ENCODE assay signal across 13 cellular contexts in genomic region chr17:53137919-53138318, GRCh38.
DNase-seq lines count a peak whose midpoint lies in the region; ATAC-seq and TF ChIP-seq lines count a peak whose summit lies in the region.
"Had no signal": no experiment of that assay in that cellular context is flagged by ENCODE, and none has a peak within 500 bp of the region (broad histone marks: within the 10 kb centered on the region; RNA-seq: fewer than 3 reads in every experiment).

No MANE protein-coding gene starts in this region.

- no peak overlapping the region for H2AFZ ChIP-seq in OCI-LY7 (ENCODE audit: low read length)
- H2AFZ ChIP-seq: GM23248 had no signal

- DNase-seq in DMS 273 (lab: John Stamatoyannopoulos, UW; ENCODE audit: unreplicated experiment): peak; percentile 15
- DNase-seq in LNCaP clone FGC (ENCODE audit: low read depth): peak; percentile 45
- no peak for DNase-seq in body of pancreas
- peak; percentile 1 for DNase-seq in fibroblast of pulmonary artery (ENCODE audit: low read depth)
- DNase-seq in OCI-LY7 (ENCODE audit: low spot score): no peak
- no peak for DNase-seq in gastrocnemius medialis
- no peak for DNase-seq in transverse colon
- DNase-seq: Caco-2; CD8-positive, alpha-beta T cell; GM23248 had no signal

- H3K9me3 ChIP-seq in body of pancreas: no peaks in the 10 kb centered on the region
- no peaks in the 10 kb centered on the region for H3K9me3 ChIP-seq in OCI-LY7 (ENCODE audit: low read length)
- H3K9me3 ChIP-seq in gastrocnemius medialis: no peaks in the 10 kb centered on the region
- no peaks in the 10 kb centered on the region for H3K9me3 ChIP-seq in transverse colon
- H3K9me3 ChIP-seq: A549, Caco-2 had no signal

- in situ Hi-C loops in gastrocnemius medialis (cut with MboI; ENCODE audit: low sequenced_read_pairs in 4 of 4): loop anchor here in 1 of 4 donors (10.0 to 25.0 kb wide), 2 partner anchors 47 to 551 kb away; no protein-coding TSS in a partner anchor
- in situ Hi-C loops in transverse colon (cut with MboI; ENCODE audit: low pct_ligation_motif_present in 1 of 4, low pct_unique_long_range_greater_than_20kb in 1 of 4, low sequenced_read_pairs in 3 of 4): loop anchor here in 1 of 4 donors (25.0 kb wide), 1 partner anchor 99 kb away; no protein-coding TSS in a partner anchor

- H3K36me3 ChIP-seq in body of pancreas (replicated peaks in 1 of 2; ENCODE audit: insufficient read depth in 1 of 2, low read depth in 2 of 2): no peaks in the 10 kb centered on the region
- H3K36me3 ChIP-seq in OCI-LY7 (ENCODE audit: insufficient read depth, low read length): no peaks in the 10 kb centered on the region
- H3K36me3 ChIP-seq in gastrocnemius medialis: no peaks in the 10 kb centered on the region
- H3K36me3 ChIP-seq in transverse colon: no peaks in the 10 kb centered on the region

- no peaks in the 10 kb centered on the region for H3K9me2 ChIP-seq in OCI-LY7 (ENCODE audit: insufficient read depth, low read length)

- POLR2A ChIA-PET in OCI-LY7 (lab: Charles Lee): no interaction called here

- TF ChIP-seq EP300 in transverse colon (IDR thresholded peaks at IDR 0.05; ENCODE audit: low read depth): no peak

- no peaks in the 10 kb centered on the region for H4K20me1 ChIP-seq in OCI-LY7 (ENCODE audit: insufficient read depth, low read length)

- CTCF ChIA-PET in OCI-LY7 (lab: Charles Lee; ENCODE audit: unreplicated experiment): no interaction called here

- no peak overlapping the region for H3K4me3 ChIP-seq in LNCaP clone FGC (ENCODE audit: low read depth, low read length)
- H3K4me3 ChIP-seq in body of pancreas: no peak overlapping the region
- no peak overlapping the region for H3K4me3 ChIP-seq in fibroblast of pulmonary artery (replicated peaks; ENCODE audit: low read depth, low read length)
- H3K4me3 ChIP-seq in OCI-LY7 (ENCODE audit: low read depth, low read length, poor library complexity, severe bottlenecking): no peak overlapping the region
- no peak overlapping the region for H3K4me3 ChIP-seq in gastrocnemius medialis
- H3K4me3 ChIP-seq in transverse colon: no peak overlapping the region
- H3K4me3 ChIP-seq: A549, GM23248 had no signal

- intact Hi-C loops in body of pancreas (cut with DNase I) (no loop called here), OCI-LY7 (cut with micrococcal nuclease; ENCODE audit: unreplicated experiment) (no loop called here), gastrocnemius medialis (cut with DNase I; ENCODE audit: low total_unique reads) (no loop called here), transverse colon (cut with DNase I; ENCODE audit: low total_unique reads) (no loop called here)

- H3K27me3 ChIP-seq in body of pancreas (no peaks in the 10 kb centered on the region), gastrocnemius medialis (no peaks in the 10 kb centered on the region), transverse colon (no peaks in the 10 kb centered on the region)

- no peak overlapping the region for H3K4me2 ChIP-seq in OCI-LY7 (ENCODE audit: low read length)
- H3K4me2 ChIP-seq: A549 had no signal

- no peak for TF ChIP-seq POLR2A in body of pancreas (IDR thresholded peaks at IDR 0.05)
- no peak for TF ChIP-seq POLR2A in gastrocnemius medialis (IDR thresholded peaks at IDR 0.05)
- TF ChIP-seq POLR2A in transverse colon (IDR thresholded peaks at IDR 0.05): no peak

- peaks cover 14% of the 10 kb centered on the region for H3K4me1 ChIP-seq in body of pancreas
- no peaks in the 10 kb centered on the region for H3K4me1 ChIP-seq in OCI-LY7 (ENCODE audit: insufficient read depth, low read length, poor library complexity, severe bottlenecking)
- peaks cover 9 to 15% of the 10 kb centered on the region in 2 donors for H3K4me1 ChIP-seq in gastrocnemius medialis
- peaks cover 0 to 7% (median 0%) of the 10 kb centered on the region in 4 donors for H3K4me1 ChIP-seq in transverse colon

- ATAC-seq in body of pancreas (peak; percentile 72), GM21576 (IDR thresholded peaks at IDR 0.05; ENCODE audit: unreplicated experiment) (no peak), gastrocnemius medialis (no peak)
- ATAC-seq: A549; CD8-positive, alpha-beta T cell; HCT116 had no signal

- H3K27ac ChIP-seq in body of pancreas: no peak overlapping the region
- H3K27ac ChIP-seq in OCI-LY7 (ENCODE audit: low read depth, low read length, poor library complexity, severe bottlenecking): no peak overlapping the region
- H3K27ac ChIP-seq in gastrocnemius medialis: no peak overlapping the region
- H3K27ac ChIP-seq in transverse colon: no peak overlapping the region
- H3K27ac ChIP-seq: A549, GM23248 had no signal

- no TSS peak for BruUV-seq in OCI-LY7 (replicated peaks; lab: Mats Ljungman, UMichigan)

- no peaks in the 10 kb centered on the region for H3K79me2 ChIP-seq in OCI-LY7 (ENCODE audit: insufficient read depth, low read depth, low read length)

- TF ChIP-seq CTCF in LNCaP clone FGC (IDR thresholded peaks at IDR 0.05; ENCODE audit: control insufficient read depth, extremely low read depth, insufficient read depth) (no peak), body of pancreas (IDR thresholded peaks at IDR 0.05) (peak in 1 of 7 experiments; percentile 9), fibroblast of pulmonary artery (IDR thresholded peaks at IDR 0.05; ENCODE audit: low read length, missing control alignments) (no peak), OCI-LY7 (conservative IDR thresholded peaks at IDR 0.05; ENCODE audit: low read length) (no peak), gastrocnemius medialis (IDR thresholded peaks at IDR 0.05 in 4 of 5, conservative IDR thresholded peaks at IDR 0.05 in 1 of 5) (no peak), transverse colon (IDR thresholded peaks at IDR 0.05) (no peak)

Comparison
In these comparisons a context has a peak if more than half of its experiments do, and no peak if none do; other contexts are left out.
1. DNase-seq: peak in DMS 273 (single experiment), LNCaP clone FGC (single experiment) and fibroblast of pulmonary artery (single experiment); none in body of pancreas (0 of 4), OCI-LY7 (single experiment), gastrocnemius medialis (0 of 2) and transverse colon (single experiment).